ENCODE assay signal across 20 cellular contexts in the genomic region with DNA sequence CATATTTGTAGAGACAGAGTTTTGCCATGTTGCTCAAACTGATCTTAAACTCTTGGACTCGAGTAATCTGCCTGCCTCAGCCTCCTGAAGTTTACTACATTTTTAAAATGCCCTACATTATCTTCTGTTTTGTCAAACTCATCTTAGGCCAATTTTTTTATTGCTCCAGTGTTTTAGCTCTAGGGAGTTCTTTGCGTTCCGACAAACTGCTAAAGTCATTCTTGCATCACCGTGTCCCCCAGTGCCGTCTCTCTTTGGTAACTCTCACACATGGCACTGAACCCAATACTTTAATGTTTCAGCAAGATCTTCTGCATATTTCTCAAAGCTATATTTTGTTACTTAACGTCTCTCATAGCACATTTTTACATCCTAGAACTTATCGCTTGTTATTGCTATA.
"Had no signal": no experiment of that assay in that cellular context is flagged by ENCODE, and none has a peak within 500 bp of the region (broad histone marks: within the 10 kb centered on the region; RNA-seq: fewer than 3 reads in every experiment).

No MANE protein-coding gene starts in this region.

- H3K27ac ChIP-seq: colonic mucosa, epithelial cell of prostate, esophagus squamous epithelium, foreskin keratinocyte, heart right ventricle, left lung, lower lobe of right lung had no signal

- H3K9me3 ChIP-seq: colonic mucosa, esophagus squamous epithelium, heart right ventricle, lower lobe of right lung had no signal

- H3K27me3 ChIP-seq: colonic mucosa, esophagus squamous epithelium, foreskin keratinocyte, heart right ventricle, left lung had no signal

- H3K4me3 ChIP-seq: colonic mucosa, esophagus squamous epithelium, heart right ventricle, left lung, lower lobe of right lung had no signal

- H3K36me3 ChIP-seq: colonic mucosa, esophagus squamous epithelium, heart right ventricle, left lung, lower lobe of right lung had no signal

- DNase-seq: colonic mucosa; cortex of kidney; effector CD8-positive, alpha-beta T cell; effector memory CD8-positive, alpha-beta T cell; endodermal cell; erythroblast; esophagus squamous epithelium; foreskin keratinocyte; glutamatergic neuron; head of caudate nucleus; heart right ventricle; hippocampal formation; left cardiac atrium; left lung; left ventricle myocardium superior; lower lobe of right lung; mesenchymal stem cell; naive thymus-derived CD4-positive, alpha-beta T cell had no signal

- H3K4me1 ChIP-seq: colonic mucosa, esophagus squamous epithelium, foreskin keratinocyte, heart right ventricle, left lung, lower lobe of right lung had no signal

- ATAC-seq: effector memory CD8-positive, alpha-beta T cell; esophagus mucosa; foreskin keratinocyte; heart right ventricle; left lung; left ventricle myocardium superior; lower lobe of right lung; naive thymus-derived CD4-positive, alpha-beta T cell had no signal
